ENCODE assay signal across 8 cellular contexts in genomic region chr21:44874497-44875331, GRCh38. TPM values are rescaled to one million over a fixed set of nuclear protein-coding genes. Genes with fewer than 3 reads are reported as not detected.
DNase-seq lines count a peak whose midpoint lies in the region; ATAC-seq and TF ChIP-seq lines count a peak whose summit lies in the region.

No MANE protein-coding gene starts in this region.

- H3K9me3 ChIP-seq in KOPT-K1 (ENCODE audit: insufficient read depth, low read length, poor library complexity, severe bottlenecking) = no peaks in the 10 kb centered on the region

- H3K27ac Mint-ChIP-seq in activated T-cell treated with anti-CD3 and anti-CD28 coated beads, Interleukin-2, amount 50 U/mL, for 24 hours = peak overlapping the region; percentile 87
- no peak overlapping the region for H3K27ac Mint-ChIP-seq in neural crest cell (ENCODE audit: unreplicated experiment)

- no peaks in the 10 kb centered on the region for H3K36me3 ChIP-seq in KOPT-K1 (ENCODE audit: insufficient read depth, low read length)

- H3K27me3 Mint-ChIP-seq in activated T-cell treated with anti-CD3 and anti-CD28 coated beads, Interleukin-2, amount 50 U/mL, for 24 hours = no peaks in the 10 kb centered on the region
- H3K27me3 Mint-ChIP-seq in neural crest cell (ENCODE audit: low read depth) = peaks cover 47% of the 10 kb centered on the region

- H3K4me3 Mint-ChIP-seq in activated T-cell treated with anti-CD3 and anti-CD28 coated beads, Interleukin-2, amount 50 U/mL, for 24 hours = peak overlapping the region; percentile 83
- H3K4me3 Mint-ChIP-seq in neural crest cell = peak overlapping the region; percentile 87

- TF ChIP-seq CTCF in foreskin keratinocyte (conservative IDR thresholded peaks at IDR 0.05) (no peak), neural crest cell (conservative IDR thresholded peaks at IDR 0.05) (no peak)

- H3K4me1 Mint-ChIP-seq in activated T-cell treated with anti-CD3 and anti-CD28 coated beads, Interleukin-2, amount 50 U/mL, for 24 hours (ENCODE audit: low read depth) = peaks cover 47% of the 10 kb centered on the region
- H3K4me1 Mint-ChIP-seq in neural crest cell = peaks cover 33% of the 10 kb centered on the region

- DNase-seq in DMS53 (lab: John Stamatoyannopoulos, UW) (peak; percentile 67), DMS53 treated with DMSO at 0.1 percent for 48 hours (lab: John Stamatoyannopoulos, UW; ENCODE audit: unreplicated experiment) (no peak), foreskin keratinocyte (peak in 1 of 2 donors; percentile 57), neural crest cell (ENCODE audit: low read depth, low spot score) (no peak), H4 (ENCODE audit: low spot score) (no peak)
- DNase-seq in activated T-cell treated with anti-CD3 and anti-CD28 coated beads, Interleukin-2, amount 50 U/mL, for 24 hours = peak; percentile 67

- peaks cover 3% of the 10 kb centered on the region for H3K36me3 Mint-ChIP-seq in activated T-cell treated with anti-CD3 and anti-CD28 coated beads, Interleukin-2, amount 50 U/mL, for 24 hours (ENCODE audit: low read depth)
- H3K36me3 Mint-ChIP-seq in neural crest cell (ENCODE audit: low read depth) = no peaks in the 10 kb centered on the region

- no peaks in the 10 kb centered on the region for H3K27me3 ChIP-seq in foreskin keratinocyte

- no peaks in the 10 kb centered on the region for H3K9me3 Mint-ChIP-seq in activated T-cell treated with anti-CD3 and anti-CD28 coated beads, Interleukin-2, amount 50 U/mL, for 24 hours
- H3K9me3 Mint-ChIP-seq in neural crest cell = no peaks in the 10 kb centered on the region

- H3K27ac ChIP-seq in KOPT-K1 (ENCODE audit: low read depth, low read length, poor library complexity, severe bottlenecking) (peak overlapping the region; percentile 73), foreskin keratinocyte (no peak overlapping the region)

- H3K4me1 ChIP-seq in foreskin keratinocyte = peaks cover 16% of the 10 kb centered on the region

- ATAC-seq in foreskin keratinocyte (peak; percentile 8), GM18858 (IDR thresholded peaks at IDR 0.05; ENCODE audit: unreplicated experiment) (no peak)

RNA-seq across cellular contexts. Expression of gene PTTG1IP, which starts 1.2 kb away (rescaled TPM):
- 116 and 149 TPM in 2 replicates for total RNA-seq in foreskin keratinocyte
- 92.9 and 104 TPM in 2 replicates for polyA plus RNA-seq in foreskin keratinocyte
- 164 and 169 TPM in 2 replicates for total RNA-seq in neural crest cell
- total RNA-seq in H4 (2014; rRNA removed; shearing (Covaris generic)) = 239 and 246 TPM in 2 replicates

RNA-seq across cellular contexts. Expression of gene ITGB2, which starts 46.0 kb away (rescaled TPM):
- 6.4 and 6.5 TPM in 2 replicates for total RNA-seq in foreskin keratinocyte
- polyA plus RNA-seq in foreskin keratinocyte = 5.0 and 5.2 TPM in 2 replicates
- total RNA-seq in neural crest cell = 0.84 and 0.89 TPM in 2 replicates
- 0.91 and 1.9 TPM in 2 replicates for total RNA-seq in H4 (2014; rRNA removed; shearing (Covaris generic))

RNA-seq across cellular contexts. Expression of gene SUMO3, which starts 56.9 kb away (rescaled TPM):
- 127 and 134 TPM in 2 replicates for total RNA-seq in foreskin keratinocyte
- polyA plus RNA-seq in foreskin keratinocyte = 129 and 147 TPM in 2 replicates
- total RNA-seq in neural crest cell = 92.1 and 97.7 TPM in 2 replicates
- 155 and 177 TPM in 2 replicates for total RNA-seq in H4 (2014; rRNA removed; shearing (Covaris generic))

Comparison
In these comparisons a context has a peak if more than half of its experiments do, and no peak if none do; other contexts are left out.
1. DNase-seq: peak in DMS53 (single experiment) and activated T-cell treated with anti-CD3 and anti-CD28 coated beads, Interleukin-2, amount 50 U/mL, for 24 hours (single experiment); none in DMS53 treated with DMSO at 0.1 percent for 48 hours (single experiment), neural crest cell (single experiment) and H4 (single experiment).